In the genomic region with DNA sequence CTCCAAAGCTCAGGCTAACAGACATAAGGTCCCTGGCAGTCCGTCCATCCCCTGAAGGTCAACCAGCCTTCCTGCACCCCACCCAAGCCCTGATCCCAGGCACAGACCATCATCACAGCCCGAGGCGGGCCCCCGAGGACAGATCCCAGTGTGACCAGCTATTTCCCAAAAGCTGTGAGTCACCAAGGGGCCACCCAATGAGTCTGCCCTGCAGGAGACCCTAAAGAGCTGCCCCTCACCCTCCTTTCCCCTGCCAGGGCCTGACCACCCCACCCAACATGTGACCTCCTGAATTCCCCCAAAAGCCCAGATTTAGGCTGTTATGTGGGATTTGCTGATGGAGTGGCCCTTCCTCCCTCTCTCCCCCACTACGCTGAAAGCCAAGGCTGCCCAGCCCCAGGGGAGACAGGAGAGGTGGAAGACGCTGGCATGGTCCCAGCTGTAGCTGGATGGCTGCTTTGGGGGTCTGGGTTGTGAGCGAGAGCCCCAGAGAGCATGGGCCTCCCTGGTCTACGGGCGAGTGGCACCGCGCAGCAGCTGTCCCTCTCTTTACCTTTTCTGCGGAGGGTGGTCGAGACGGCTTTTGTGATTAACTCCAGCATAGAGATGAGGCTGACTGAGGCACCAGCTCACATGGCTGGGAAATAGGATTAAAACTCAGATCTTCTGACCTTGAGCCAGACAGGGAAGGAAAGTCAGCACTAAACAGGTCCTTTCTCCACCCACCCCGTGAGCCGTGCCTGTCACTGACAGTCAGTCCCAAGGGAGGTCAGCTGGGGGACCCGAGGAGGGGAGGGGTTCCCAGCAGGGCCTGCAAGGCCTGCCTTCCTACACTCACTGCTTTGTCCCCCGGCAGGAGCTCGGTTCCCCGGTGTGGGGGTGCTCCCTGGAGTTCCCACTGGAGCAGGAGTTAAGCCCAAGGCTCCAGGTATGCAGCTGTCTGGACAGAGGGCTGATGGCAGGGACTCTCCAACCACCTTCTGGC, we compare ENCODE assay signal across 15 cellular contexts. TPM values are rescaled to one million over a fixed set of nuclear protein-coding genes. Genes with fewer than 3 reads are reported as not detected.
DNase-seq lines count a peak whose midpoint lies in the region; ATAC-seq and TF ChIP-seq lines count a peak whose summit lies in the region.
"Had no signal": no experiment of that assay in that cellular context is flagged by ENCODE, and none has a peak within 500 bp of the region (broad histone marks: within the 10 kb centered on the region; RNA-seq: fewer than 3 reads in every experiment).

No MANE protein-coding gene starts in this region.

- no peaks in the 10 kb centered on the region for H3K9me3 ChIP-seq in HEK293 (ENCODE audit: control insufficient read depth, insufficient read depth, low read depth, low read length)
- H3K9me3 ChIP-seq: left lung had no signal

- peak; percentile 47 for DNase-seq in SK-N-DZ (ENCODE audit: low spot score)
- DNase-seq in hippocampal formation (lab: John Stamatoyannopoulos, UW) = peak; percentile 22 to 78
- peak; percentile 98 for DNase-seq in retinal pigment epithelial cell (ENCODE audit: low read depth)
- no peak for DNase-seq in cerebellum (ENCODE audit: low spot score)
- no peak for DNase-seq in cerebellar cortex (ENCODE audit: low spot score)
- no peak for DNase-seq in NCI-H1694 (lab: John Stamatoyannopoulos, UW)
- DNase-seq: activated CD8-positive, alpha-beta T cell treated with anti-CD3 and anti-CD28 coated beads for 36 hours; cortex of kidney; NCI-H1092; retina; SIG-M5 had no signal

- no peaks in the 10 kb centered on the region for H3K4me1 ChIP-seq in HEK293 (ENCODE audit: control insufficient read depth, insufficient read depth, low read length)
- H3K4me1 ChIP-seq: left lung had no signal

- no peak for ATAC-seq in GM18502 (IDR thresholded peaks at IDR 0.05; ENCODE audit: poor library complexity, unreplicated experiment)
- ATAC-seq: activated CD8-positive, alpha-beta T cell treated with anti-CD3 and anti-CD28 coated beads for 36 hours; left lung had no signal

- TF ChIP-seq CTCF in HEK293 (tag by site-specific recombination; IDR thresholded peaks at IDR 0.05) (no peak), retinal pigment epithelial cell (conservative IDR thresholded peaks at IDR 0.05; ENCODE audit: low read depth, low read length) (no peak)

- CTCF ChIA-PET in HEK293 (lab: Yijun Ruan, JAX) = interaction anchor here (0.6 to 2.9 kb wide), 5 partner anchors 9 to 254 kb away, joined by 3 to 16 read pairs (median 3); no protein-coding TSS in a partner anchor

- no peaks in the 10 kb centered on the region for H3K36me3 ChIP-seq in HEK293 (ENCODE audit: control insufficient read depth in 2 of 2, insufficient read depth in 1 of 2, low read length in 2 of 2)

- H3K4me3 ChIP-seq in HEK293 (ENCODE audit: low read depth, low read length) (no peak overlapping the region), retinal pigment epithelial cell (ENCODE audit: low read length) (peak overlapping the region; percentile 50)
- H3K4me3 ChIP-seq: left lung had no signal

- POLR2A ChIA-PET in HEK293 (lab: Yijun Ruan, JAX) = no interaction called here

- no peak overlapping the region for H3K27ac ChIP-seq in HEK293 (ENCODE audit: extremely low read depth, low read depth, low read length)
- H3K27ac ChIP-seq: left lung had no signal

TF ChIP-seq in HEK293, 187 proteins besides CTCF, POLR2A, EP300 and RAD21:
- TF ChIP-seq ZIC2 (tag by site-specific recombination; IDR thresholded peaks at IDR 0.05) = peak; percentile 69
- no peak for TF ChIP-seq ZNF530 (tag by site-specific recombination; IDR thresholded peaks at IDR 0.05; ENCODE audit: low read depth)
- TF ChIP-seq ZXDB (tag by site-specific recombination; IDR thresholded peaks at IDR 0.05) = no peak

RNA-seq across cellular contexts. Expression of a gene that starts 16.7 kb away (rescaled TPM):
- 0.77 and 1.3 TPM in 2 replicates for polyA plus RNA-seq in SK-N-DZ (2014; cell fraction: cytosol; rRNA removed)
- polyA plus RNA-seq in SK-N-DZ (2014; cell fraction: nucleus; rRNA removed) = 0.49 and 0.69 TPM in 2 replicates
- total RNA-seq in cerebellum = 27.0 TPM
- total RNA-seq: activated CD8-positive, alpha-beta T cell treated with anti-CD3 and anti-CD28 coated beads for 36 hours; activated T-helper 1 cell treated with anti-CD3 and anti-CD28 coated beads, Interleukin-12 subunit alpha, Interleukin-12 subunit beta, Interleukin-2, Interleukin-4 antibody, amounts not matched to agents 30 ng/mL and 10 ng/mL and 1 ng/mL, durations not matched to agents 14 hours and 24 hours and 36 hours had no signal

RNA-seq across cellular contexts. Expression of a gene that starts 38.9 kb away (rescaled TPM):
- polyA plus RNA-seq in SK-N-DZ (2014; cell fraction: cytosol; rRNA removed) = 16.3 and 21.9 TPM in 2 replicates
- polyA plus RNA-seq in SK-N-DZ (2014; cell fraction: nucleus; rRNA removed) = 17.3 and 18.2 TPM in 2 replicates
- total RNA-seq in cerebellum = 15.2 TPM

Comparison
In these comparisons a context has a peak if more than half of its experiments do, and no peak if none do; other contexts are left out.
1. DNase-seq: peak in SK-N-DZ (single experiment), hippocampal formation (2 of 2) and retinal pigment epithelial cell (single experiment); none in cerebellum (single experiment), cerebellar cortex (single experiment) and NCI-H1694 (single experiment).